ENCODE assay signal across 8 cellular contexts in genomic region chr5:172769598-172770373, GRCh38. TPM values are rescaled to one million over a fixed set of nuclear protein-coding genes. Genes with fewer than 3 reads are reported as not detected.
DNase-seq lines count a peak whose midpoint lies in the region; ATAC-seq, FAIRE-seq and TF ChIP-seq lines count a peak whose summit lies in the region.

No MANE protein-coding gene starts in this region.

- peaks cover 17 to 30% of the 10 kb centered on the region in 2 donors for H3K36me3 ChIP-seq in gastrocnemius medialis

- H3K4me3 ChIP-seq in AG09309 (ENCODE audit: control insufficient read depth, low read depth, low read length) (peak overlapping the region; percentile 82), gastrocnemius medialis (peak overlapping the region; percentile 66 to 98 (median 83))

- H3K4me1 ChIP-seq in gastrocnemius medialis = peaks cover 41 to 43% of the 10 kb centered on the region in 2 donors

- DNase-seq in AG09309 (ENCODE audit: low read depth) (no peak), HK-2 (ENCODE audit: unreplicated experiment) (peak; percentile 34), hepatic stellate cell (ENCODE audit: low spot score) (peak; percentile 27), gastrocnemius medialis (no peak), GM19239 (ENCODE audit: insufficient read length, low spot score) (no peak)

- H3K9me3 ChIP-seq in gastrocnemius medialis = no peaks in the 10 kb centered on the region

- intact Hi-C loops in gastrocnemius medialis (cut with DNase I; ENCODE audit: low total_unique reads) = loop anchor here (5.0 to 10.0 kb wide), 3 partner anchors 37 to 905 kb away; no protein-coding TSS in a partner anchor

- no peak for ATAC-seq in gastrocnemius medialis
- no peak for ATAC-seq in HG02623 (IDR thresholded peaks at IDR 0.05; ENCODE audit: unreplicated experiment)
- ATAC-seq in HG02970 (IDR thresholded peaks at IDR 0.05; ENCODE audit: low FRiP score, unreplicated experiment) = no peak

- H3K27ac ChIP-seq in adipose tissue (ENCODE audit: low read depth, low read length) (peak overlapping the region; percentile 100), gastrocnemius medialis (peak overlapping the region; percentile 96 to 99 (median 96))

- FAIRE-seq in GM19239 (lab: Jason Lieb, UNC) = no peak

- in situ Hi-C loops in gastrocnemius medialis (cut with MboI; ENCODE audit: low sequenced_read_pairs in 4 of 4) = loop anchor here in 3 of 4 donors (5.0 to 10.0 kb wide), 3 partner anchors 55 to 105 kb away; no protein-coding TSS in a partner anchor

- no peaks in the 10 kb centered on the region for H3K27me3 ChIP-seq in gastrocnemius medialis

- no peak for TF ChIP-seq CTCF in AG09309 (IDR thresholded peaks at IDR 0.05; ENCODE audit: control insufficient read depth, insufficient read depth, low read depth, low read length, missing control alignments)
- TF ChIP-seq CTCF in gastrocnemius medialis (IDR thresholded peaks at IDR 0.05 in 4 of 5, conservative IDR thresholded peaks at IDR 0.05 in 1 of 5) = no peak

- WGBS in adipose tissue, 3 donors = 11 to 27% (median 11%) methylated on average over 21 of the region's 21 CpGs

- TF ChIP-seq POLR2A in gastrocnemius medialis (IDR thresholded peaks at IDR 0.05) = no peak

RNA-seq across cellular contexts. Expression of gene DUSP1, which starts 1.2 kb away (rescaled TPM):
- 1,000 to 10,000 TPM in 1 of 3 donors, 100 to 1,000 TPM in 2; 163 to 1,279 (median 758) TPM for polyA plus RNA-seq in adipose tissue
- total RNA-seq in gastrocnemius medialis = 1,000 to 10,000 TPM in 1 of 4 donors, 100 to 1,000 TPM in 3; 345 to 1,004 (median 793) TPM

Comparison
In these comparisons a context has a peak if more than half of its experiments do, and no peak if none do; other contexts are left out.
1. DNase-seq: peak in HK-2 (single experiment) and hepatic stellate cell (single experiment); none in AG09309 (single experiment), gastrocnemius medialis (0 of 2) and GM19239 (single experiment).